In the genomic region with DNA sequence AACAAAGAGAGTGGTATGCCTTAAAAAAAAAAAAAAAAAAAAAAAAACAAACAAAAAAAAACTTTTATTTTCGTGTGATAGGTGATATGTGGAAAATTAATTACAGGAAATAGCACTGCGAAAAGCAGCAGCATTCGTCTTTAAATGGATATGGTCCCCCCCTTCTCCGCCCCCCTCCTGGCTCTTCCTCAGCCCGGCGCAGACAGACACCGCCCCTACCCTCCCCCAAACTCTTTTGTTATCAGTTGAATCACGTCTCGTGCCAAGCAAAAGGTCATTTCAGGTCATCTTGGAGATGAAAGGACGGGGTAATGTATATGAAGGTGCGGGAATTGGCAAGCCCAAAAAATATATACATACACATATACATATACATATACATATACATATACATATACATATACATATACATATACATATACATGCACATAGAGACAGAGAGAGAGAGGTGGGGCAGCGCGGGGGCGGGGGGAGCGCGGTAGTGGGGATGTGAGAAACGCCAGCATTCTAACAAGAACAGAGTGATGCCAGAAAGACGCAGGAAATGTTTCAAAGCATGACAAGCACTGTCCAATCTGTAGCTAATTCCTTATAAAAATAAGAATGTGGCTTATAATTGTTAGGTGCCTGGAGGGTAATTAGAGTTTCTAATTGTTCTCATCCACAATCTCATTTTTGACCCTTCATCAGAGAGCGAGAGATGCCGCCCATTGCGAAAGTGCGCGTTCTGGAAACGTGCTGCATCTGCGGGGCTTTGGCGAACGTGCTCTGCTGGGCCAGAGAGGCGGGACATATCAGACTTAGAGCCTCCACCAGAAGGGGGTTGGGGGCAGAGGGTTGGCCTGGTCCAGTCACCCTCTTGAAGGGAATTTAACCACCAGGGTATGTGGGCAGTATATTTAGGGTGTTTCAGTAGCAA, we compare ENCODE assay signal across 10 cellular contexts.
DNase-seq lines count a peak whose midpoint lies in the region; ATAC-seq, FAIRE-seq and TF ChIP-seq lines count a peak whose summit lies in the region.
"Had no signal": no experiment of that assay in that cellular context is flagged by ENCODE, and none has a peak within 500 bp of the region (broad histone marks: within the 10 kb centered on the region; RNA-seq: fewer than 3 reads in every experiment).

No MANE protein-coding gene starts in this region.

- H3K4me3 ChIP-seq in cardiac muscle cell: peak overlapping the region; percentile 18
- peak overlapping the region; percentile 58 for H3K4me3 ChIP-seq in parathyroid adenoma (ENCODE audit: low read depth, low read length)

- no peak for ATAC-seq in esophagus mucosa
- ATAC-seq in GM19023 (IDR thresholded peaks at IDR 0.05; ENCODE audit: unreplicated experiment): no peak

- H3K27ac ChIP-seq in cardiac muscle cell: peak overlapping the region; percentile 78
- peak overlapping the region; percentile 62 for H3K27ac ChIP-seq in parathyroid adenoma

- DNase-seq in DMS153 (lab: John Stamatoyannopoulos, UW): peak; percentile 4
- peak; percentile 10 for DNase-seq in SK-N-DZ (ENCODE audit: low spot score)
- DNase-seq in cardiac muscle cell (ENCODE audit: low read depth in 1 of 2, low spot score in 1 of 2): peak; percentile 27 to 48
- DNase-seq in H54 (ENCODE audit: insufficient read length, low spot score): no peak
- no peak for DNase-seq in SW 1271 (lab: John Stamatoyannopoulos, UW)
- DNase-seq: NCI-H2107 had no signal

- H3K9ac ChIP-seq in parathyroid adenoma: no peak overlapping the region

- H3K79me2 ChIP-seq in parathyroid adenoma: no peaks in the 10 kb centered on the region

- H3K9me3 ChIP-seq in cardiac muscle cell (ENCODE audit: low read depth) (no peaks in the 10 kb centered on the region), parathyroid adenoma (ENCODE audit: control insufficient read depth, low read length) (no peaks in the 10 kb centered on the region)

- TF ChIP-seq CTCF in cardiac muscle cell (IDR thresholded peaks at IDR 0.05; ENCODE audit: low read depth, low read length): no peak
- no peak for TF ChIP-seq CTCF in parathyroid adenoma (IDR thresholded peaks at IDR 0.05)

- no peaks in the 10 kb centered on the region for H3K27me3 ChIP-seq in cardiac muscle cell
- no peaks in the 10 kb centered on the region for H3K27me3 ChIP-seq in parathyroid adenoma (ENCODE audit: control insufficient read depth, insufficient read depth, low read length)

- peaks cover 28% of the 10 kb centered on the region for H3K4me1 ChIP-seq in cardiac muscle cell (ENCODE audit: low read depth)
- no peaks in the 10 kb centered on the region for H3K4me1 ChIP-seq in parathyroid adenoma

- no peak for FAIRE-seq in H54 (lab: Jason Lieb, UNC)
- FAIRE-seq: bronchial epithelial cell had no signal

- peak overlapping the region; percentile 77 for H3K4me2 ChIP-seq in parathyroid adenoma (ENCODE audit: low read length)

- no peaks in the 10 kb centered on the region for H3K36me3 ChIP-seq in cardiac muscle cell
- H3K36me3 ChIP-seq in parathyroid adenoma (ENCODE audit: control insufficient read depth, insufficient read depth, low read length): no peaks in the 10 kb centered on the region

- no peak for TF ChIP-seq POLR2A in H54 (IDR thresholded peaks at IDR 0.05; ENCODE audit: low read depth, low read length)

- H2AFZ ChIP-seq in parathyroid adenoma: peak overlapping the region; percentile 65

Comparison
In these comparisons a context has a peak if more than half of its experiments do, and no peak if none do; other contexts are left out.
1. DNase-seq: peak in DMS153 (single experiment), SK-N-DZ (single experiment) and cardiac muscle cell (2 of 2); none in H54 (single experiment) and SW 1271 (0 of 2).